9 cellular contexts compared by ENCODE assay signal in genomic region chr7:30470163-30470770, GRCh38. TPM values are rescaled to one million over a fixed set of nuclear protein-coding genes. Genes with fewer than 3 reads are reported as not detected.
DNase-seq lines count a peak whose midpoint lies in the region; ATAC-seq and TF ChIP-seq lines count a peak whose summit lies in the region.
"Had no signal": no experiment of that assay in that cellular context is flagged by ENCODE, and none has a peak within 500 bp of the region (broad histone marks: within the 10 kb centered on the region; RNA-seq: fewer than 3 reads in every experiment).

No MANE protein-coding gene starts in this region.

- H3K27me3 ChIP-seq in CD4-positive, alpha-beta memory T cell (ENCODE audit: insufficient read depth, low read length): no peaks in the 10 kb centered on the region

- H3K4me1 Mint-ChIP-seq in progenitor cell of endocrine pancreas (ENCODE audit: low read depth): peaks cover 12% of the 10 kb centered on the region
- H3K4me1 Mint-ChIP-seq in CD4-positive, alpha-beta memory T cell: peaks cover 48 to 84% (median 68%) of the 10 kb centered on the region in 4 donors

- POLR2A ChIA-PET in CD4-positive, alpha-beta memory T cell (lab: Charles Lee; ENCODE audit: partially characterized antibody): no interaction called here

- CTCF ChIA-PET in CD4-positive, alpha-beta memory T cell (lab: Charles Lee; ENCODE audit: partially characterized antibody): interaction anchor here (1.2 kb wide), 1 partner anchor 38 kb away, joined by 3 read pairs; no protein-coding TSS in a partner anchor

- H3K4me3 ChIP-seq in foreskin fibroblast (ENCODE audit: low read depth in 1 of 2, low read length in 2 of 2): no peak overlapping the region
- H3K4me3 ChIP-seq in CD4-positive, alpha-beta memory T cell (ENCODE audit: low read length in 2 of 2): no peak overlapping the region

- no peak overlapping the region for H3K27ac ChIP-seq in CD4-positive, alpha-beta memory T cell (ENCODE audit: low read depth, low read length)

- no peaks in the 10 kb centered on the region for H3K27me3 Mint-ChIP-seq in progenitor cell of endocrine pancreas
- H3K27me3 Mint-ChIP-seq in CD4-positive, alpha-beta memory T cell: no peaks in the 10 kb centered on the region

- H3K9me3 Mint-ChIP-seq in progenitor cell of endocrine pancreas (ENCODE audit: low read depth): no peaks in the 10 kb centered on the region
- H3K9me3 Mint-ChIP-seq in CD4-positive, alpha-beta memory T cell: no peaks in the 10 kb centered on the region

- peak overlapping the region; percentile 76 for H3K27ac Mint-ChIP-seq in progenitor cell of endocrine pancreas
- H3K27ac Mint-ChIP-seq in CD4-positive, alpha-beta memory T cell: peak overlapping the region in 2 of 7 donors; percentile 43 to 44

- intact Hi-C loops in CD4-positive, alpha-beta memory T cell (cut with micrococcal nuclease): no loop called here

- H3K9me3 ChIP-seq in CD4-positive, alpha-beta memory T cell (ENCODE audit: control insufficient read depth in 1 of 2, low read length in 2 of 2): no peaks in the 10 kb centered on the region

- H3K4me1 ChIP-seq in CD4-positive, alpha-beta memory T cell (ENCODE audit: insufficient read depth, low read length): peaks cover 44% of the 10 kb centered on the region

- H3K36me3 Mint-ChIP-seq in progenitor cell of endocrine pancreas (ENCODE audit: insufficient read depth): no peaks in the 10 kb centered on the region
- H3K36me3 Mint-ChIP-seq in CD4-positive, alpha-beta memory T cell: peaks cover 28 to 29% of the 10 kb centered on the region in 2 donors

- DNase-seq in DMS79 treated with DMSO at 0.1 percent for 48 hours (lab: John Stamatoyannopoulos, UW) (peak; percentile 78), foreskin fibroblast (peak; percentile 59 to 64), progenitor cell of endocrine pancreas (ENCODE audit: low spot score, unreplicated experiment) (no peak), NCI-H2081 (lab: John Stamatoyannopoulos, UW) (no peak)
- peak; percentile 15 for DNase-seq in activated CD8-positive, alpha-beta memory T cell treated with anti-CD3 and anti-CD28 coated beads, Interleukin-2, amount 50 U/mL, for 48 hours
- DNase-seq in CD4-positive, alpha-beta memory T cell: no peak
- DNase-seq: MV-4-11 had no signal

- TF ChIP-seq CTCF in foreskin fibroblast (IDR thresholded peaks at IDR 0.05; ENCODE audit: low read depth, low read length) (no peak), progenitor cell of endocrine pancreas (IDR thresholded peaks at IDR 0.05; ENCODE audit: unreplicated experiment) (no peak)

- ATAC-seq in HG02981 (IDR thresholded peaks at IDR 0.05; ENCODE audit: unreplicated experiment) (no peak), GM19035 (IDR thresholded peaks at IDR 0.05; ENCODE audit: unreplicated experiment) (no peak)

- no peaks in the 10 kb centered on the region for H3K36me3 ChIP-seq in CD4-positive, alpha-beta memory T cell (ENCODE audit: insufficient read depth, low read length)

- H3K4me3 Mint-ChIP-seq in progenitor cell of endocrine pancreas (ENCODE audit: low read depth): no peak overlapping the region
- H3K4me3 Mint-ChIP-seq in CD4-positive, alpha-beta memory T cell: peak overlapping the region in 1 of 8 donors; percentile 51

RNA-seq across cellular contexts. Expression of gene NOD1, which starts 8.3 kb away (rescaled TPM):
- 2.9 and 3.6 TPM in 2 replicates for total RNA-seq in progenitor cell of endocrine pancreas
- total RNA-seq in CD4-positive, alpha-beta memory T cell: 10 to 100 TPM; 20.7 to 21.3 TPM
- 1 to 10 TPM; 5.3 to 7.3 TPM for polyA plus RNA-seq in CD4-positive, alpha-beta memory T cell

RNA-seq across cellular contexts. Expression of gene GGCT, which starts 34.4 kb away (rescaled TPM):
- total RNA-seq in progenitor cell of endocrine pancreas: 54.0 and 54.7 TPM in 2 replicates
- 10 to 100 TPM; 11.0 to 11.9 TPM for total RNA-seq in CD4-positive, alpha-beta memory T cell
- polyA plus RNA-seq in CD4-positive, alpha-beta memory T cell: 10 to 100 TPM; 19.7 to 23.2 TPM

Comparison
In these comparisons a context has a peak if more than half of its experiments do, and no peak if none do; other contexts are left out.
1. DNase-seq: peak in DMS79 treated with DMSO at 0.1 percent for 48 hours (single experiment), activated CD8-positive, alpha-beta memory T cell treated with anti-CD3 and anti-CD28 coated beads, Interleukin-2, amount 50 U/mL, for 48 hours (single experiment) and foreskin fibroblast (2 of 2); none in progenitor cell of endocrine pancreas (single experiment), NCI-H2081 (0 of 2) and CD4-positive, alpha-beta memory T cell (0 of 5).